Comparison of ENCODE assay signal across 12 cellular contexts in the genomic region with DNA sequence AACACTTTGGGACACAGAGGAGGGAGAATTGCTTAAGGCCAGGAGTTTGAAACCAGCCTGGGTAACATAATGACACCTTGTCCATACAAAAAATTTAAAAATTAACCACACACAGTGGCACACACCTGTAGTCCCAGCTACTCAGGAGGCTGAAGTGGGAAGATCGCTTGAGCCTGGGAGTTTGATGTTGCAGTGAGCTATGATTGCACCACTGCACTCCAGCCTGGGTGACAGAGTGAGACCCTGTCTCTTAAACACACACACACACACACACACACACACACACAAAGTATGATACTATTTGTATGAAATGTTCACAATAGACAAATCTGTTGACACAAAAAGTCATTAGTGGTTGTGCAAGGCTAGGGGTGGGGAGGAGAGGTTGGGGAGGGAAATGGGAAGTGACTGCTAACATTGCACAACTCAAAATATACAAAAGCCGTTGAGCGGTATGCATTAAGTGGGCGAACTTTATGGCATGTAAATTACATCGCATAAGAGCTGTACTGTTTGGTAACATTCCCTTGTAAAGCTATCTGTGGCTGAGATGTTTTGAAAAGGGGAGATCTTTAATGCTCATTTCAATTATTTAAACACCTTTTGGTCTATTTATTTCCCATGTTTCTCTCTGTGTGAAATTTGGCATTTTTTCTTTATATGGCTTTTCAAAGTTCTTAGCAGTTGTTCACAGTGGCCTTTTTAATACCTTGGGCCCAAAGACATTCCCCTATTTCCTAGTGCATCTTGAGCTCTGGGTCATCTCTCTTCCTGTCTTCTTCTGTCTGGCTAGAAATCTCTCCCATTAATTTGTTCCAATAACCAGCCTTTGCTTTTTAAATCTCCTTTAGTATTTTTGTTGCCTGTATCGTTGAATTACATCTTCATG. TPM values are rescaled to one million over a fixed set of nuclear protein-coding genes. Genes with fewer than 3 reads are reported as not detected.
DNase-seq lines count a peak whose midpoint lies in the region; ATAC-seq and TF ChIP-seq lines count a peak whose summit lies in the region.
"Had no signal": no experiment of that assay in that cellular context is flagged by ENCODE, and none has a peak within 500 bp of the region (broad histone marks: within the 10 kb centered on the region; RNA-seq: fewer than 3 reads in every experiment).

No MANE protein-coding gene starts in this region.

- H3K27ac ChIP-seq in PC-9: peak overlapping the region; percentile 19; the same call in 1 of the 2 replicates

- no peaks in the 10 kb centered on the region for H3K9me3 ChIP-seq in PC-9 (ENCODE audit: insufficient read depth, low read depth)

- H3K4me3 ChIP-seq in PC-9: no peak overlapping the region

- H3K4me2 ChIP-seq in PC-9: peak overlapping the region; percentile 50

- no peak for TF ChIP-seq CTCF in PC-9 (conservative IDR thresholded peaks at IDR 0.05)

- no peak for ATAC-seq in HG02610 (IDR thresholded peaks at IDR 0.05; ENCODE audit: unreplicated experiment)

- H3F3A ChIP-seq in PC-9 (ENCODE audit: insufficient read depth, low read depth): peaks cover 18% of the 10 kb centered on the region; the same call in 1 of the 2 replicates

- no TSS peak for BruUV-seq in PC-9 (replicated peaks; lab: Mats Ljungman, UMichigan)

- no peak overlapping the region for H2AFZ ChIP-seq in PC-9

- peaks cover 31% of the 10 kb centered on the region for H3K4me1 ChIP-seq in PC-9 (replicated peaks; ENCODE audit: insufficient read depth)

- POLR2A ChIA-PET in PC-9 (lab: Charles Lee; ENCODE audit: unreplicated experiment): no interaction called here

- no peaks in the 10 kb centered on the region for H4K20me1 ChIP-seq in PC-9 (ENCODE audit: insufficient read depth)

- H3K79me2 ChIP-seq in PC-9 (ENCODE audit: low read depth): no peaks in the 10 kb centered on the region

- intact Hi-C loops in PC-9 (cut with micrococcal nuclease; ENCODE audit: unreplicated experiment): no loop called here

- CTCF ChIA-PET in PC-9 (lab: Charles Lee): no interaction called here

- H3K27me3 ChIP-seq in PC-9 (ENCODE audit: insufficient read depth, low read depth): no peaks in the 10 kb centered on the region

- DNase-seq in HuH-7 (ENCODE audit: low spot score): peak; percentile 65
- DNase-seq in PC-9: peak in 1 of 2 experiments; percentile 63
- peak; percentile 49 for DNase-seq in fibroblast of peridontal ligament (ENCODE audit: extremely low read depth)
- peak; percentile 36 for DNase-seq in renal cortical epithelial cell (ENCODE audit: low read depth)
- DNase-seq in stimulated activated CD4-positive, alpha-beta T cell treated with anti-CD3 and anti-CD28 coated beads, Interleukin-4, amount 100 ng/mL, for 4 hours: no peak
- no peak for DNase-seq in NCI-H2227 treated with DMSO at 0.1 percent for 48 hours (lab: John Stamatoyannopoulos, UW)
- DNase-seq: activated CD4-positive, alpha-beta T cell treated with anti-CD3 and anti-CD28 coated beads, Interleukin-2, amount 50 U/mL, for 1 hour; activated naive CD4-positive, alpha-beta T cell treated with anti-CD3 and anti-CD28 coated beads, Interleukin-2, amount 10 ng/mL, durations not matched to agents 7 days and 5 days; COR-L47; cortex of kidney; mesendoderm had no signal

- H3K9me2 ChIP-seq in PC-9 (ENCODE audit: insufficient read depth): peaks cover 3% of the 10 kb centered on the region; the same call in 1 of the 2 replicates

- no peaks in the 10 kb centered on the region for H3K36me3 ChIP-seq in PC-9 (ENCODE audit: low read depth)

RNA-seq across cellular contexts. Expression of gene ZNF516, which starts 58.9 kb away (rescaled TPM):
- 31.5 and 32.7 TPM in 2 replicates for total RNA-seq in PC-9 (2021)
- total RNA-seq in renal cortical epithelial cell: 20.5 and 26.7 TPM in 2 replicates

Comparison
In these comparisons a context has a peak if more than half of its experiments do, and no peak if none do; other contexts are left out.
1. DNase-seq: peak in HuH-7 (single experiment), fibroblast of peridontal ligament (single experiment) and renal cortical epithelial cell (single experiment); none in stimulated activated CD4-positive, alpha-beta T cell treated with anti-CD3 and anti-CD28 coated beads, Interleukin-4, amount 100 ng/mL, for 4 hours (0 of 2) and NCI-H2227 treated with DMSO at 0.1 percent for 48 hours (single experiment).